ENCODE assay signal across 24 cellular contexts in genomic region chr17:37713624-37714023, GRCh38. TPM values are rescaled to one million over a fixed set of nuclear protein-coding genes. Genes with fewer than 3 reads are reported as not detected.
DNase-seq lines count a peak whose midpoint lies in the region; ATAC-seq, FAIRE-seq and TF ChIP-seq lines count a peak whose summit lies in the region.
"Had no signal": no experiment of that assay in that cellular context is flagged by ENCODE, and none has a peak within 500 bp of the region (broad histone marks: within the 10 kb centered on the region; RNA-seq: fewer than 3 reads in every experiment).

No MANE protein-coding gene starts in this region.

- H3K4me3 Mint-ChIP-seq in Calu3 (ENCODE audit: low read depth, unreplicated experiment), result peak overlapping the region; percentile 50
- H3K4me3 Mint-ChIP-seq: CD14-positive monocyte, GM23338 had no signal

- WGBS in A549 (ENCODE audit: missing lambda C conversion rate), result 46% methylated on average over 3 of the region's 4 CpGs
- WGBS in lung, 2 donors, result 67 to 82% methylated on average over 4 of the region's 4 CpGs

- H3K27ac ChIP-seq in A549 (peak overlapping the region; percentile 89 to 95), kidney (ENCODE audit: low read depth in 2 of 2, low read length in 2 of 2) (peak overlapping the region; percentile 27 to 52), lung (ENCODE audit: low read depth in 1 of 2, low read length in 1 of 2) (peak overlapping the region in 1 of 2 donors; percentile 47)
- H3K27ac ChIP-seq: PC-9, RWPE1 had no signal

- peak overlapping the region; percentile 84 for H3K4me2 ChIP-seq in A549
- H3K4me2 ChIP-seq: GM23338, PC-9 had no signal

- peaks cover 96% of the 10 kb centered on the region for H3K36me3 Mint-ChIP-seq in Calu3 (ENCODE audit: insufficient read depth, unreplicated experiment)
- H3K36me3 Mint-ChIP-seq: CD14-positive monocyte had no signal

- peaks cover 3% of the 10 kb centered on the region; the same call in 1 of the 3 replicates for H3K9me3 ChIP-seq in A549
- no peaks in the 10 kb centered on the region for H3K9me3 ChIP-seq in kidney (ENCODE audit: control insufficient read depth in 1 of 2, low read length in 2 of 2)
- no peaks in the 10 kb centered on the region for H3K9me3 ChIP-seq in lung (ENCODE audit: control insufficient read depth in 2 of 2, insufficient read depth in 1 of 2, low read length in 1 of 2)

- TF ChIP-seq POLR2A in A549 (IDR thresholded peaks at IDR 0.05; ENCODE audit: low read length) (no peak), H54 (IDR thresholded peaks at IDR 0.05; ENCODE audit: low read depth, low read length) (no peak)

- no peak overlapping the region for H3K9ac ChIP-seq in kidney (ENCODE audit: low read length in 2 of 2)

- intact Hi-C loops in Calu3 (cut with micrococcal nuclease; ENCODE audit: unreplicated experiment) (no loop called here), kidney (cut with DNase I) (no loop called here)

- DNase-seq in A549 (ENCODE audit: low read depth in 1 of 2, low spot score in 1 of 2), result no peak
- DNase-seq in Calu3, result peak; percentile 90
- DNase-seq in kidney, result no peak
- DNase-seq in lung (ENCODE audit: low spot score), result peak; percentile 84
- DNase-seq in AG08395 (ENCODE audit: low spot score), result no peak
- no peak for DNase-seq in activated CD4-positive, CD25-positive, alpha-beta regulatory T cell (lab: John Stamatoyannopoulos, UW)
- no peak for DNase-seq in H54 (ENCODE audit: insufficient read length, low spot score)
- no peak for DNase-seq in COLO668 (lab: John Stamatoyannopoulos, UW; ENCODE audit: unreplicated experiment)
- DNase-seq: COR-L47, DMS153, GDM1, KBM-7, NCI-H146, NCI-H2081, NCI-H510A treated with DMSO at 0.1 percent for 48 hours, PC-9, SIG-M5, T-helper 1 cell had no signal

- CTCF ChIA-PET in A549 (lab: Yijun Ruan, JAX) (interaction anchor here (1.2 to 11.0 kb wide), 8 partner anchors 9 to 102 kb away, joined by 4 to 88 read pairs (median 10); no protein-coding TSS in a partner anchor), Calu3 (lab: Charles Lee) (interaction anchor here (1.0 to 4.0 kb wide), 13 partner anchors 8 to 103 kb away, joined by 3 to 35 read pairs (median 8); partner anchors contain the start of gene HNF1B)

- H3K27me3 ChIP-seq in lung (ENCODE audit: control insufficient read depth, insufficient read depth), result no peaks in the 10 kb centered on the region

- H3K27ac Mint-ChIP-seq in Calu3 (ENCODE audit: unreplicated experiment), result peak overlapping the region; percentile 97
- H3K27ac Mint-ChIP-seq: CD14-positive monocyte, GM23338 had no signal

- no peak for TF ChIP-seq RAD21 in A549 (conservative IDR thresholded peaks at IDR 0.05 in 1 of 2, IDR thresholded peaks at IDR 0.05 in 1 of 2)

- H3K9me3 Mint-ChIP-seq in Calu3 (ENCODE audit: low read depth, unreplicated experiment), result peaks cover 2% of the 10 kb centered on the region
- H3K9me3 Mint-ChIP-seq: GM23338 had no signal

- H3K27me3 Mint-ChIP-seq in Calu3 (ENCODE audit: unreplicated experiment), result no peaks in the 10 kb centered on the region

- H3K4me3 ChIP-seq in A549 (no peak overlapping the region), kidney (ENCODE audit: low read length in 2 of 2) (no peak overlapping the region), lung (no peak overlapping the region)
- H3K4me3 ChIP-seq: GM12878, GM23338, PC-9 had no signal

- no peak for TF ChIP-seq CTCF in A549 (IDR thresholded peaks at IDR 0.05)
- TF ChIP-seq CTCF in Calu3 (IDR thresholded peaks at IDR 0.05; ENCODE audit: unreplicated experiment), result no peak
- no peak for TF ChIP-seq CTCF in kidney (IDR thresholded peaks at IDR 0.05; ENCODE audit: borderline replicate concordance, extremely low read depth, insufficient read depth)
- TF ChIP-seq CTCF in lung (IDR thresholded peaks at IDR 0.05; ENCODE audit: control extremely low read depth, extremely low read depth), result no peak

- peaks cover 98% of the 10 kb centered on the region for H3K4me1 Mint-ChIP-seq in Calu3 (ENCODE audit: low read depth, unreplicated experiment)

- POLR2A ChIA-PET in A549 (lab: Yijun Ruan, JAX), result no interaction called here

- H3K4me1 ChIP-seq in A549, result peaks cover 98% of the 10 kb centered on the region
- H3K4me1 ChIP-seq in kidney (ENCODE audit: control insufficient read depth in 1 of 2, insufficient read depth in 1 of 2, low read depth in 1 of 2, low read length in 2 of 2), result peaks cover 39 to 49% of the 10 kb centered on the region in 2 donors
- peaks cover 0 to 7% of the 10 kb centered on the region in 2 donors for H3K4me1 ChIP-seq in lung (ENCODE audit: control insufficient read depth in 2 of 2, insufficient read depth in 2 of 2, low read length in 2 of 2)

- no peak for ATAC-seq in A549
- ATAC-seq in lung (ENCODE audit: insufficient read depth, low FRiP score), result no peak
- ATAC-seq: GM12878, GM23338, HCT116 had no signal

- FAIRE-seq in A549 (lab: Jason Lieb, UNC), result no peak
- no peak for FAIRE-seq in kidney (lab: Jason Lieb, UNC)
- no peak for FAIRE-seq in H54 (lab: Jason Lieb, UNC)
- FAIRE-seq: GM12878 had no signal

- no peak for TF ChIP-seq EP300 in A549 (IDR thresholded peaks at IDR 0.05)

- BruUV-seq in Calu3 (replicated peaks; lab: Mats Ljungman, UMichigan), result no TSS peak

- H3K36me3 ChIP-seq in kidney (ENCODE audit: control insufficient read depth in 1 of 2, insufficient read depth in 2 of 2, low read length in 2 of 2) (peaks cover 11 to 41% of the 10 kb centered on the region in 2 donors), lung (ENCODE audit: control insufficient read depth in 2 of 2, insufficient read depth in 2 of 2, low read length in 2 of 2) (no peaks in the 10 kb centered on the region)

TF ChIP-seq in A549, 52 proteins besides CTCF, POLR2A, EP300 and RAD21:
- no peak for TF ChIP-seq ZSCAN20 (CRISPR knock-in tag; IDR thresholded peaks at IDR 0.05)
- TF ChIP-seq E2F6 (IDR thresholded peaks at IDR 0.05; ENCODE audit: borderline replicate concordance, low read depth), result no peak
- no peak for TF ChIP-seq HEYL (CRISPR knock-in tag; IDR thresholded peaks at IDR 0.05)
- TF ChIP-seq FOSB (CRISPR knock-in tag; IDR thresholded peaks at IDR 0.05), result no peak
- peak; percentile 67; the same call in 1 of the 2 replicates for TF ChIP-seq KDM1A (IDR thresholded peaks at IDR 0.05; ENCODE audit: low read depth)
- 0 out of 4 replicates have a peak, but pooled peaks of 1 of the 2 experiments have one; percentile 9 for TF ChIP-seq CEBPB (IDR thresholded peaks at IDR 0.05)
- no peak for TF ChIP-seq HOXB13 (CRISPR knock-in tag; IDR thresholded peaks at IDR 0.05; ENCODE audit: low read depth)

RNA-seq across cellular contexts. Expression of gene HNF1B, which starts 31.2 kb away (rescaled TPM):
- 13.3 and 17.0 TPM in 2 replicates for polyA plus RNA-seq in A549 (2011; rRNA removed)
- polyA plus RNA-seq in A549 (2012; cell fraction: cytosol; rRNA removed), result 14.1 and 16.8 TPM in 2 replicates
- polyA plus RNA-seq in A549 (2012; cell fraction: nucleus; rRNA removed), result 20.1 and 21.2 TPM in 2 replicates
- polyA plus RNA-seq in A549 (2017; fragmentation: RNase III; extraction: RNeasy Plus Mini Kit Qiagen cat#74134 plus additional on column Dnase treatment), result 19.5 to 21.3 TPM (median 20.8 TPM) in 3 replicates
- 23.9 and 28.2 TPM in 2 replicates for polyA minus RNA-seq in A549 (2011; rRNA and poly(A)+ RNA removed)
- total RNA-seq in Calu3 (2022), result 127 and 130 TPM in 2 replicates
- total RNA-seq in kidney, result 185 TPM
- 84.1 TPM for polyA plus RNA-seq in kidney (ENCODE audit: insufficient read depth, low read depth, low replicate concordance)
- total RNA-seq in lung, result 10 to 100 TPM; 12.4 to 18.9 TPM
- 10 to 100 TPM in 1 of 2 donors, 1 to 10 TPM in 1; 4.1 to 12.4 TPM for polyA plus RNA-seq in lung
- total RNA-seq: Daoy, PC-9 had no signal
- polyA plus RNA-seq: CD14-positive monocyte had no signal

Comparison
In these comparisons a context has a peak if more than half of its experiments do, and no peak if none do; other contexts are left out.
1. DNase-seq: peak in Calu3 (single experiment) and lung (single experiment); none in A549 (0 of 2), kidney (single experiment), AG08395 (single experiment), activated CD4-positive, CD25-positive, alpha-beta regulatory T cell (0 of 4), H54 (single experiment) and COLO668 (single experiment).